ENCODE assay signal across 1 cellular context in the genomic region with DNA sequence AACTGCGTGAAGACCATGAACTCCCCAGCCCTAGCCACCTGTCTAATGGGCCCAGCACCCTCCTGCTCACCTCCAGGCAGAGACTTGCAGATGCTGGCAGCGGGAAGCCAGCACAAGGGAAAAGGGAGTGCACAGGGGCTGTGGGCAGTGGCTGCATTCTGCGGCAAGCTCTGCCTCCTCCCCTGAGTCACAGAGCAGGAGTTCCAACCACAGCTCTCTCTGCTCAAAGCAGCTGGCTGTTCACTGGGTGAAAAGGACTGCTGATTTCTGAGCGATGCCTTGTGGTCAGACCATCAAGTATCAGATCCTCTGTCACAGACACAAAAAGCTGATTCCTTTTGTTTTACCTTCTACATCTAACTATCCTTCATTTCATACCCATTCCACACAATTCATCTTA.
TF ChIP-seq lines count a peak whose summit lies in the region.

No MANE protein-coding gene starts in this region.

TF ChIP-seq in GM12878, 131 proteins besides CTCF, POLR2A, EP300 and RAD21 (continued from another document and continues in another):
- TF ChIP-seq, protein P1, sequence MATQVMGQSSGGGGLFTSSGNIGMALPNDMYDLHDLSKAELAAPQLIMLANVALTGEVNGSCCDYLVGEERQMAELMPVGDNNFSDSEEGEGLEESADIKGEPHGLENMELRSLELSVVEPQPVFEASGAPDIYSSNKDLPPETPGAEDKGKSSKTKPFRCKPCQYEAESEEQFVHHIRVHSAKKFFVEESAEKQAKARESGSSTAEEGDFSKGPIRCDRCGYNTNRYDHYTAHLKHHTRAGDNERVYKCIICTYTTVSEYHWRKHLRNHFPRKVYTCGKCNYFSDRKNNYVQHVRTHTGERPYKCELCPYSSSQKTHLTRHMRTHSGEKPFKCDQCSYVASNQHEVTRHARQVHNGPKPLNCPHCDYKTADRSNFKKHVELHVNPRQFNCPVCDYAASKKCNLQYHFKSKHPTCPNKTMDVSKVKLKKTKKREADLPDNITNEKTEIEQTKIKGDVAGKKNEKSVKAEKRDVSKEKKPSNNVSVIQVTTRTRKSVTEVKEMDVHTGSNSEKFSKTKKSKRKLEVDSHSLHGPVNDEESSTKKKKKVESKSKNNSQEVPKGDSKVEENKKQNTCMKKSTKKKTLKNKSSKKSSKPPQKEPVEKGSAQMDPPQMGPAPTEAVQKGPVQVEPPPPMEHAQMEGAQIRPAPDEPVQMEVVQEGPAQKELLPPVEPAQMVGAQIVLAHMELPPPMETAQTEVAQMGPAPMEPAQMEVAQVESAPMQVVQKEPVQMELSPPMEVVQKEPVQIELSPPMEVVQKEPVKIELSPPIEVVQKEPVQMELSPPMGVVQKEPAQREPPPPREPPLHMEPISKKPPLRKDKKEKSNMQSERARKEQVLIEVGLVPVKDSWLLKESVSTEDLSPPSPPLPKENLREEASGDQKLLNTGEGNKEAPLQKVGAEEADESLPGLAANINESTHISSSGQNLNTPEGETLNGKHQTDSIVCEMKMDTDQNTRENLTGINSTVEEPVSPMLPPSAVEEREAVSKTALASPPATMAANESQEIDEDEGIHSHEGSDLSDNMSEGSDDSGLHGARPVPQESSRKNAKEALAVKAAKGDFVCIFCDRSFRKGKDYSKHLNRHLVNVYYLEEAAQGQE (IDR thresholded peaks at IDR 0.05; ENCODE audit: low read depth, low read length), result no peak
- TF ChIP-seq RUNX3 (IDR thresholded peaks at IDR 0.05; ENCODE audit: low read length) (peak; percentile 90), BHLHE40 (IDR thresholded peaks at IDR 0.05; ENCODE audit: borderline replicate concordance in 1 of 2, low read depth in 2 of 2, low read length in 1 of 2) (peak in 1 of 2 experiments; percentile 19; a peak in 1 of 4 replicates), EZH2 (IDR thresholded peaks at IDR 0.05; ENCODE audit: borderline replicate concordance, control insufficient read depth, low read depth, low read length) (no peak), ZNF622 (IDR thresholded peaks at IDR 0.05) (no peak), TCF12 (IDR thresholded peaks at IDR 0.05; ENCODE audit: low read depth, low read length) (peak; percentile 67; the same call in 1 of the 2 replicates), SMAD5 (IDR thresholded peaks at IDR 0.05; ENCODE audit: low read depth) (no peak), YY1 (IDR thresholded peaks at IDR 0.05; ENCODE audit: low read depth, low read length) (0 out of 2 replicates have a peak, but pooled peaks have one; percentile 12), PAX5 (IDR thresholded peaks at IDR 0.05; ENCODE audit: borderline replicate concordance, low read depth, low read length) (peak; percentile 68), SPI1 (IDR thresholded peaks at IDR 0.05; ENCODE audit: borderline replicate concordance, insufficient read depth, low read depth, low read length) (peak; percentile 79), TCF7 (IDR thresholded peaks at IDR 0.05; ENCODE audit: borderline replicate concordance) (no peak), CREM (IDR thresholded peaks at IDR 0.05; ENCODE audit: low read depth) (0 out of 2 replicates have a peak, but pooled peaks have one; percentile 16), LARP7 (IDR thresholded peaks at IDR 0.05) (no peak), NBN (IDR thresholded peaks at IDR 0.05) (no peak), MXI1 (IDR thresholded peaks at IDR 0.05; ENCODE audit: low read depth, low read length) (no peak), NFXL1 (IDR thresholded peaks at IDR 0.05; ENCODE audit: borderline replicate concordance) (no peak), CHD1 (IDR thresholded peaks at IDR 0.05; ENCODE audit: low read depth, low read length) (no peak), IKZF1 (conservative IDR thresholded peaks at IDR 0.05) (peak; percentile 41; the same call in 1 of the 2 replicates), RELB (IDR thresholded peaks at IDR 0.05; ENCODE audit: low read depth) (no peak), NR2C1 (IDR thresholded peaks at IDR 0.05) (no peak), HCFC1 (IDR thresholded peaks at IDR 0.05; ENCODE audit: low read length) (no peak), RB1 (IDR thresholded peaks at IDR 0.05; ENCODE audit: borderline replicate concordance) (no peak), MEF2B (IDR thresholded peaks at IDR 0.05; ENCODE audit: partially characterized antibody, poor library complexity, severe bottlenecking) (no peak), PKNOX1 (IDR thresholded peaks at IDR 0.05) (peak; percentile 83), POLR2AphosphoS5 (IDR thresholded peaks at IDR 0.05; ENCODE audit: low read length) (no peak), HDGF (IDR thresholded peaks at IDR 0.05) (no peak)
- TF ChIP-seq, protein P2, sequence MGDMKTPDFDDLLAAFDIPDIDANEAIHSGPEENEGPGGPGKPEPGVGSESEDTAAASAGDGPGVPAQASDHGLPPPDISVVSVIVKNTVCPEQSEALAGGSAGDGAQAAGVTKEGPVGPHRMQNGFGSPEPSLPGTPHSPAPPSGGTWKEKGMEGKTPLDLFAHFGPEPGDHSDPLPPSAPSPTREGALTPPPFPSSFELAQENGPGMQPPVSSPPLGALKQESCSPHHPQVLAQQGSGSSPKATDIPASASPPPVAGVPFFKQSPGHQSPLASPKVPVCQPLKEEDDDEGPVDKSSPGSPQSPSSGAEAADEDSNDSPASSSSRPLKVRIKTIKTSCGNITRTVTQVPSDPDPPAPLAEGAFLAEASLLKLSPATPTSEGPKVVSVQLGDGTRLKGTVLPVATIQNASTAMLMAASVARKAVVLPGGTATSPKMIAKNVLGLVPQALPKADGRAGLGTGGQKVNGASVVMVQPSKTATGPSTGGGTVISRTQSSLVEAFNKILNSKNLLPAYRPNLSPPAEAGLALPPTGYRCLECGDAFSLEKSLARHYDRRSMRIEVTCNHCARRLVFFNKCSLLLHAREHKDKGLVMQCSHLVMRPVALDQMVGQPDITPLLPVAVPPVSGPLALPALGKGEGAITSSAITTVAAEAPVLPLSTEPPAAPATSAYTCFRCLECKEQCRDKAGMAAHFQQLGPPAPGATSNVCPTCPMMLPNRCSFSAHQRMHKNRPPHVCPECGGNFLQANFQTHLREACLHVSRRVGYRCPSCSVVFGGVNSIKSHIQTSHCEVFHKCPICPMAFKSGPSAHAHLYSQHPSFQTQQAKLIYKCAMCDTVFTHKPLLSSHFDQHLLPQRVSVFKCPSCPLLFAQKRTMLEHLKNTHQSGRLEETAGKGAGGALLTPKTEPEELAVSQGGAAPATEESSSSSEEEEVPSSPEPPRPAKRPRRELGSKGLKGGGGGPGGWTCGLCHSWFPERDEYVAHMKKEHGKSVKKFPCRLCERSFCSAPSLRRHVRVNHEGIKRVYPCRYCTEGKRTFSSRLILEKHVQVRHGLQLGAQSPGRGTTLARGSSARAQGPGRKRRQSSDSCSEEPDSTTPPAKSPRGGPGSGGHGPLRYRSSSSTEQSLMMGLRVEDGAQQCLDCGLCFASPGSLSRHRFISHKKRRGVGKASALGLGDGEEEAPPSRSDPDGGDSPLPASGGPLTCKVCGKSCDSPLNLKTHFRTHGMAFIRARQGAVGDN (IDR thresholded peaks at IDR 0.05), result no peak
- TF ChIP-seq, protein P3, sequence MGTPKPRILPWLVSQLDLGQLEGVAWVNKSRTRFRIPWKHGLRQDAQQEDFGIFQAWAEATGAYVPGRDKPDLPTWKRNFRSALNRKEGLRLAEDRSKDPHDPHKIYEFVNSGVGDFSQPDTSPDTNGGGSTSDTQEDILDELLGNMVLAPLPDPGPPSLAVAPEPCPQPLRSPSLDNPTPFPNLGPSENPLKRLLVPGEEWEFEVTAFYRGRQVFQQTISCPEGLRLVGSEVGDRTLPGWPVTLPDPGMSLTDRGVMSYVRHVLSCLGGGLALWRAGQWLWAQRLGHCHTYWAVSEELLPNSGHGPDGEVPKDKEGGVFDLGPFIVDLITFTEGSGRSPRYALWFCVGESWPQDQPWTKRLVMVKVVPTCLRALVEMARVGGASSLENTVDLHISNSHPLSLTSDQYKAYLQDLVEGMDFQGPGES (IDR thresholded peaks at IDR 0.05), result no peak
- TF ChIP-seq, protein P4, sequence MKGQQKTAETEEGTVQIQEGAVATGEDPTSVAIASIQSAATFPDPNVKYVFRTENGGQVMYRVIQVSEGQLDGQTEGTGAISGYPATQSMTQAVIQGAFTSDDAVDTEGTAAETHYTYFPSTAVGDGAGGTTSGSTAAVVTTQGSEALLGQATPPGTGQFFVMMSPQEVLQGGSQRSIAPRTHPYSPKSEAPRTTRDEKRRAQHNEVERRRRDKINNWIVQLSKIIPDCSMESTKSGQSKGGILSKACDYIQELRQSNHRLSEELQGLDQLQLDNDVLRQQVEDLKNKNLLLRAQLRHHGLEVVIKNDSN (IDR thresholded peaks at IDR 0.05; ENCODE audit: borderline replicate concordance, extremely low read length, insufficient read depth, low read depth, low read length), result no peak
- TF ChIP-seq, protein P5, sequence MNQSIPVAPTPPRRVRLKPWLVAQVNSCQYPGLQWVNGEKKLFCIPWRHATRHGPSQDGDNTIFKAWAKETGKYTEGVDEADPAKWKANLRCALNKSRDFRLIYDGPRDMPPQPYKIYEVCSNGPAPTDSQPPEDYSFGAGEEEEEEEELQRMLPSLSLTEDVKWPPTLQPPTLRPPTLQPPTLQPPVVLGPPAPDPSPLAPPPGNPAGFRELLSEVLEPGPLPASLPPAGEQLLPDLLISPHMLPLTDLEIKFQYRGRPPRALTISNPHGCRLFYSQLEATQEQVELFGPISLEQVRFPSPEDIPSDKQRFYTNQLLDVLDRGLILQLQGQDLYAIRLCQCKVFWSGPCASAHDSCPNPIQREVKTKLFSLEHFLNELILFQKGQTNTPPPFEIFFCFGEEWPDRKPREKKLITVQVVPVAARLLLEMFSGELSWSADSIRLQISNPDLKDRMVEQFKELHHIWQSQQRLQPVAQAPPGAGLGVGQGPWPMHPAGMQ (IDR thresholded peaks at IDR 0.05; ENCODE audit: borderline replicate concordance), result no peak
- TF ChIP-seq, protein P6, sequence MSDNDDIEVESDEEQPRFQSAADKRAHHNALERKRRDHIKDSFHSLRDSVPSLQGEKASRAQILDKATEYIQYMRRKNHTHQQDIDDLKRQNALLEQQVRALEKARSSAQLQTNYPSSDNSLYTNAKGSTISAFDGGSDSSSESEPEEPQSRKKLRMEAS (IDR thresholded peaks at IDR 0.05; ENCODE audit: low read depth, low read length), result no peak
- TF ChIP-seq, protein P7, sequence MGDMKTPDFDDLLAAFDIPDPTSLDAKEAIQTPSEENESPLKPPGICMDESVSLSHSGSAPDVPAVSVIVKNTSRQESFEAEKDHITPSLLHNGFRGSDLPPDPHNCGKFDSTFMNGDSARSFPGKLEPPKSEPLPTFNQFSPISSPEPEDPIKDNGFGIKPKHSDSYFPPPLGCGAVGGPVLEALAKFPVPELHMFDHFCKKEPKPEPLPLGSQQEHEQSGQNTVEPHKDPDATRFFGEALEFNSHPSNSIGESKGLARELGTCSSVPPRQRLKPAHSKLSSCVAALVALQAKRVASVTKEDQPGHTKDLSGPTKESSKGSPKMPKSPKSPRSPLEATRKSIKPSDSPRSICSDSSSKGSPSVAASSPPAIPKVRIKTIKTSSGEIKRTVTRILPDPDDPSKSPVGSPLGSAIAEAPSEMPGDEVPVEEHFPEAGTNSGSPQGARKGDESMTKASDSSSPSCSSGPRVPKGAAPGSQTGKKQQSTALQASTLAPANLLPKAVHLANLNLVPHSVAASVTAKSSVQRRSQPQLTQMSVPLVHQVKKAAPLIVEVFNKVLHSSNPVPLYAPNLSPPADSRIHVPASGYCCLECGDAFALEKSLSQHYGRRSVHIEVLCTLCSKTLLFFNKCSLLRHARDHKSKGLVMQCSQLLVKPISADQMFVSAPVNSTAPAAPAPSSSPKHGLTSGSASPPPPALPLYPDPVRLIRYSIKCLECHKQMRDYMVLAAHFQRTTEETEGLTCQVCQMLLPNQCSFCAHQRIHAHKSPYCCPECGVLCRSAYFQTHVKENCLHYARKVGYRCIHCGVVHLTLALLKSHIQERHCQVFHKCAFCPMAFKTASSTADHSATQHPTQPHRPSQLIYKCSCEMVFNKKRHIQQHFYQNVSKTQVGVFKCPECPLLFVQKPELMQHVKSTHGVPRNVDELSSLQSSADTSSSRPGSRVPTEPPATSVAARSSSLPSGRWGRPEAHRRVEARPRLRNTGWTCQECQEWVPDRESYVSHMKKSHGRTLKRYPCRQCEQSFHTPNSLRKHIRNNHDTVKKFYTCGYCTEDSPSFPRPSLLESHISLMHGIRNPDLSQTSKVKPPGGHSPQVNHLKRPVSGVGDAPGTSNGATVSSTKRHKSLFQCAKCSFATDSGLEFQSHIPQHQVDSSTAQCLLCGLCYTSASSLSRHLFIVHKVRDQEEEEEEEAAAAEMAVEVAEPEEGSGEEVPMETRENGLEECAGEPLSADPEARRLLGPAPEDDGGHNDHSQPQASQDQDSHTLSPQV (IDR thresholded peaks at IDR 0.05), result no peak
